Comparison of ENCODE assay signal across 21 cellular contexts in the genomic region with DNA sequence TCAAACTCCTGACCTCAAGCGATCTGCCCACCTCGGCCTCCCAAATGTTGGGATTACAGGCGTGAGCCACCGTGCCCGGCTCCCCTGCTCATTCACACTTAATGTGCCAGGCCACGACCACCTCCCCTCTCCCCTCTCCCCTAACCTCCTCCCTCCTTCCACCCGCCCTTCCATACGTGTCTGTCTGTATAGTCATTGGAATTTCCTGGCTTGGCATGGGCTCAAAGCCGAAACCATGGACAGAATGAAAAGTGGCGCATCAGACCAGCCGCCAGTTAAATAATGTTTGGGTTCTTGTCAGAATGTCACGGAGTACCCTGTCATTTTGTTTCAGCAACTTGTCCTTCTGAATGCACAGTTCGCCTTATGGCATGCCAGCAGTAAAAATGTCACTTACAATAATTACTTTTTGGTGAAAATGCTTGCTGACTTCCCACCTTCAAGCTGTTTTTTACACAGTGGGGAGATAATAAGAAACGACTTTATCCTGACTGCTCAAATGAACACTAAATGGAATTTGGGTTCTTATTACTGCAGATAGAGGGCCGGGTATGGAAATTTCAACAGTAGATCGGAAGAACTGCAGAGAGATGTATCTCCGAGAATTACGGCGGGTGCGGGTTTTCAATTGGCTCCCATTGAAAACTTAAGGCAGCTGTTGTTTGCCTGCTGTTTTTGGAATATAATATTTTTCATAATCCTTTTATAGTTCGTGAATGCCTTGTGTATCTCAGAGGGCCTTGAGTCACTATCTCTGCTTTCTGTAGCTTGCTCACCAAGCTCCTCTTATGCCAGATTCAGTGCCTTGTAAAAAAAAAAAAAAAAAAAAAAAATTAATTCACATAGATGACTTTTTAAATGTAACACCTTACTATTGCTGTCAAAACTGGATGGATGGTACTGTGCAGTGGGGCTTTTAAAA.
DNase-seq lines count a peak whose midpoint lies in the region; ATAC-seq and TF ChIP-seq lines count a peak whose summit lies in the region.
"Had no signal": no experiment of that assay in that cellular context is flagged by ENCODE, and none has a peak within 500 bp of the region (broad histone marks: within the 10 kb centered on the region; RNA-seq: fewer than 3 reads in every experiment).

No MANE protein-coding gene starts in this region.

- H3K27ac ChIP-seq in smooth muscle cell (ENCODE audit: low read depth) (peak overlapping the region; percentile 77), upper lobe of left lung (no peak overlapping the region)
- H3K27ac ChIP-seq: PC-9, right atrium auricular region had no signal

- peaks cover 12% of the 10 kb centered on the region for H3K79me2 ChIP-seq in smooth muscle cell (ENCODE audit: low read depth)

- H3K27me3 ChIP-seq in smooth muscle cell (ENCODE audit: low read depth) = no peaks in the 10 kb centered on the region
- no peaks in the 10 kb centered on the region for H3K27me3 ChIP-seq in upper lobe of left lung
- H3K27me3 ChIP-seq: right atrium auricular region had no signal

- no peak for TF ChIP-seq POLR2A in upper lobe of left lung (IDR thresholded peaks at IDR 0.05)

- peaks cover 52% of the 10 kb centered on the region for H4K20me1 ChIP-seq in smooth muscle cell (ENCODE audit: low read depth)

- TF ChIP-seq CTCF in foreskin fibroblast (IDR thresholded peaks at IDR 0.05; ENCODE audit: low read depth, low read length) (no peak), smooth muscle cell (IDR thresholded peaks at IDR 0.05; ENCODE audit: borderline replicate concordance, insufficient read depth, poor library complexity, severe bottlenecking) (no peak), upper lobe of left lung (IDR thresholded peaks at IDR 0.05) (no peak)

- no peak for TF ChIP-seq EP300 in upper lobe of left lung (IDR thresholded peaks at IDR 0.05)

- no peaks in the 10 kb centered on the region for H3K36me3 ChIP-seq in smooth muscle cell (ENCODE audit: low read depth)
- peaks cover 0 to 9% (median 7%) of the 10 kb centered on the region in 4 donors for H3K36me3 ChIP-seq in upper lobe of left lung
- H3K36me3 ChIP-seq: right atrium auricular region had no signal

- ATAC-seq in GM18870 (IDR thresholded peaks at IDR 0.05; ENCODE audit: unreplicated experiment) = no peak
- ATAC-seq in upper lobe of left lung (ENCODE audit: low FRiP score in 2 of 2) = no peak
- ATAC-seq: esophagus mucosa; naive thymus-derived CD8-positive, alpha-beta T cell; T-cell had no signal

- no peak overlapping the region for H3K4me3 ChIP-seq in foreskin fibroblast (ENCODE audit: low read depth in 1 of 2, low read length in 2 of 2)
- no peak overlapping the region for H3K4me3 ChIP-seq in smooth muscle cell
- no peak overlapping the region for H3K4me3 ChIP-seq in upper lobe of left lung
- H3K4me3 ChIP-seq: PC-9, right atrium auricular region had no signal

- DNase-seq in HT1080 (ENCODE audit: low read depth) (peak; percentile 50), amniotic epithelial cell (ENCODE audit: low read depth) (peak; percentile 74), foreskin fibroblast (peak; percentile 9 to 18), smooth muscle cell (lab: John Stamatoyannopoulos, UW; ENCODE audit: unreplicated experiment) (no peak), NCI-H146 treated with DMSO at 0.1 percent for 48 hours (lab: John Stamatoyannopoulos, UW; ENCODE audit: unreplicated experiment) (no peak), H4 (ENCODE audit: low spot score) (no peak), upper lobe of left lung (no peak)
- DNase-seq: activated B cell treated with CpG ODN at 0.5 μM for 24 hours; activated CD8-positive, alpha-beta memory T cell treated with anti-CD3 and anti-CD28 coated beads, Interleukin-2, amount 50 U/mL, for 4 hours; activated naive CD4-positive, alpha-beta T cell treated with anti-CD3 and anti-CD28 coated beads, Interleukin-2, amount 10 ng/mL, durations not matched to agents 7 days and 5 days; CD4-positive, CD25-positive, alpha-beta regulatory T cell; DND-41; naive thymus-derived CD8-positive, alpha-beta T cell; NCI-H1417 treated with DMSO at 0.1 percent for 48 hours; NCI-H524; PC-9; stimulated activated CD4-positive, alpha-beta T cell treated with anti-CD3 and anti-CD28 coated beads, Interleukin-2, amount 100 ng/mL, for 48 hours; T-cell had no signal

- no peaks in the 10 kb centered on the region for H3K4me1 ChIP-seq in smooth muscle cell (ENCODE audit: low read depth)
- H3K4me1 ChIP-seq in upper lobe of left lung = no peaks in the 10 kb centered on the region
- H3K4me1 ChIP-seq: right atrium auricular region had no signal

- peak overlapping the region; percentile 71 for H3K4me2 ChIP-seq in smooth muscle cell
- H3K4me2 ChIP-seq: PC-9 had no signal

- no peak overlapping the region for H2AFZ ChIP-seq in smooth muscle cell (ENCODE audit: low read depth)
- H2AFZ ChIP-seq: PC-9 had no signal

- H3F3A ChIP-seq in smooth muscle cell (ENCODE audit: low read depth) = peaks cover 7% of the 10 kb centered on the region

- H3K9ac ChIP-seq in smooth muscle cell (ENCODE audit: low read depth) = no peak overlapping the region

- H3K9me3 ChIP-seq in smooth muscle cell (replicated peaks; ENCODE audit: low read depth) (no peaks in the 10 kb centered on the region), upper lobe of left lung (no peaks in the 10 kb centered on the region)
- H3K9me3 ChIP-seq: right atrium auricular region had no signal

- WGBS in smooth muscle cell (ENCODE audit: low lambda C conversion rate) = 75% methylated on average over 21 of the region's 21 CpGs
- 78 to 81% methylated on average over 21 of the region's 21 CpGs for WGBS in upper lobe of left lung, 2 donors

Comparison
In these comparisons a context has a peak if more than half of its experiments do, and no peak if none do; other contexts are left out.
1. DNase-seq: peak in HT1080 (single experiment), amniotic epithelial cell (single experiment) and foreskin fibroblast (2 of 2); none in smooth muscle cell (single experiment), NCI-H146 treated with DMSO at 0.1 percent for 48 hours (single experiment), H4 (single experiment) and upper lobe of left lung (0 of 2).